8 cellular contexts compared by ENCODE assay signal in genomic region chr4:139177049-139177887, GRCh38. TPM values are rescaled to one million over a fixed set of nuclear protein-coding genes. Genes with fewer than 3 reads are reported as not detected.
DNase-seq lines count a peak whose midpoint lies in the region; ATAC-seq and TF ChIP-seq lines count a peak whose summit lies in the region.

TSS of gene ELF2 (minus strand) at chr4:139177218. CDS start at chr4:139137701, 39,517 bp downstream.

- H3K4me3 ChIP-seq in choroid plexus epithelial cell (ENCODE audit: low read depth, low read length): peak within 1 kb of the TSS; percentile 90

- TF ChIP-seq CTCF in choroid plexus epithelial cell (conservative IDR thresholded peaks at IDR 0.05; ENCODE audit: low read depth, low read length): no peak

- DNase-seq in AG20443 (ENCODE audit: low spot score): peak; percentile 96
- DNase-seq in GM19238 (ENCODE audit: insufficient read length, low spot score): peak; percentile 76
- peak; percentile 78 for DNase-seq in NCI-H460 (ENCODE audit: extremely low read depth, low read depth)
- DNase-seq in activated CD4-positive, alpha-beta T cell treated with anti-CD3 and anti-CD28 coated beads for 4 hours: peak; percentile 88 to 93
- peak; percentile 95 for DNase-seq in choroid plexus epithelial cell (ENCODE audit: low read depth)
- DNase-seq in kidney tubule cell (ENCODE audit: low spot score): peak; percentile 88
- DNase-seq in stimulated activated CD4-positive, alpha-beta T cell treated with anti-CD3 and anti-CD28 coated beads, Interleukin-1b, Interleukin-23, amount 100 ng/mL, for 1 hour (ENCODE audit: low read depth in 2 of 2): peak; percentile 65 to 67

- peak; percentile 45 for ATAC-seq in HG03432 (IDR thresholded peaks at IDR 0.05; ENCODE audit: unreplicated experiment)

RNA-seq across cellular contexts. Expression of gene ELF2, which starts in this region (rescaled TPM):
- 23.0 and 23.7 TPM in 2 replicates for total RNA-seq in NCI-H460 (2014; rRNA removed; shearing (Covaris generic))
- polyA plus RNA-seq in NCI-H460 (2014; cell fraction: nucleus; rRNA removed): 10.9 and 17.4 TPM in 2 replicates

Comparison
In these comparisons a context has a peak if more than half of its experiments do, and no peak if none do; other contexts are left out.
1. Peak in every context shown above with its lines: DNase-seq, ATAC-seq and H3K4me3 ChIP-seq.